Comparison of ENCODE assay signal across 1 cellular context in genomic region chr2:236550298-236550697, GRCh38.
TF ChIP-seq lines count a peak whose summit lies in the region.

No MANE protein-coding gene starts in this region.

TF ChIP-seq in GM12878, 131 proteins besides CTCF, POLR2A, EP300 and RAD21 (continued from another document):
- no peak for TF ChIP-seq SKIL (IDR thresholded peaks at IDR 0.05; ENCODE audit: low read depth, poor library complexity, severe bottlenecking)
- TF ChIP-seq BRCA1 (IDR thresholded peaks at IDR 0.05; ENCODE audit: low read depth, low read length): no peak
- no peak for TF ChIP-seq TAF1 (IDR thresholded peaks at IDR 0.05; ENCODE audit: borderline replicate concordance, low read depth, low read length)
- TF ChIP-seq ATF7 (IDR thresholded peaks at IDR 0.05; ENCODE audit: low read depth): no peak
- TF ChIP-seq SRF (IDR thresholded peaks at IDR 0.05; ENCODE audit: low read depth in 2 of 2, low read length in 2 of 2): no peak
- TF ChIP-seq SMARCA5 (IDR thresholded peaks at IDR 0.05): no peak
- TF ChIP-seq ZNF592 (IDR thresholded peaks at IDR 0.05): 0 out of 2 replicates have a peak, but pooled peaks have one; percentile 28
- no peak for TF ChIP-seq SP1 (IDR thresholded peaks at IDR 0.05; ENCODE audit: low read depth, low read length)
- no peak for TF ChIP-seq ZNF24 (IDR thresholded peaks at IDR 0.05)
- TF ChIP-seq PAX5 (IDR thresholded peaks at IDR 0.05; ENCODE audit: borderline replicate concordance, low read depth, low read length): no peak
- TF ChIP-seq IRF3 (IDR thresholded peaks at IDR 0.05): no peak
- TF ChIP-seq MEF2B (IDR thresholded peaks at IDR 0.05; ENCODE audit: partially characterized antibody, poor library complexity, severe bottlenecking): no peak
TF ChIP-seq in GM12878: peak in this region for 4.
